13 cellular contexts compared by ENCODE assay signal in the genomic region with DNA sequence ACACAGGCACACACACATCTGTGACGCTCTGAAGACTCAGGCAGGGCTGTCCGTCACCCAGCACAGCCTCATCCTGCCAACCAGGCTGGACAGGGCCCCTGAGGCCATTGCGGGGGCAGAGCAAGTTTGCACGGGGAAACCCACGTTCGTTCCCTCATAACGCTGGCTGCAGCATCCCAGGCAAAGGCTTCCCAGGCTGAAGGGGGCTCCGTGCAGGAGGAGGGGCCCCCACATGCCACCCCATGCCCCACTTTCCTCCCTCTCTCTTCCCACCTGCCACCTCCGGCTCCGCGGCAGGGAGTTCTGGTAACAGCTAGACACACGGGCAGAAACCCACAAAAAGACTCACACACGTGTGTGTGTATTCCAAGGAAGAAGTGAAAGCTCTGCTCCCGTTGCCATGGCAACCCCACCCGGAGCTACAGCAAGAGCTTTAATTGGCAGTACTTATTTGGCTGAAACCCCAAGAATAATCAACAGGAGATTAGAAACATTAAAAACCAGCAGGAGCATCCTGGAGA.
A peak's percentile ranks its signal among the peaks of the same experiment; 100 is the strongest.
DNase-seq lines count a peak whose midpoint lies in the region; ATAC-seq and TF ChIP-seq lines count a peak whose summit lies in the region.
"Had no signal": no experiment of that assay in that cellular context is flagged by ENCODE, and none has a peak within 500 bp of the region (broad histone marks: within the 10 kb centered on the region; RNA-seq: fewer than 3 reads in every experiment).

No MANE protein-coding gene starts in this region.

- WGBS in neuronal stem cell (ENCODE audit: extremely low coverage in 2 of 2, insufficient read length in 2 of 2, insufficient replicate concordance in 1 of 2), 2 donors, result no CpG with 5 or more reads among the region's 15 CpGs

- no peak overlapping the region for H4K8ac ChIP-seq in neuronal stem cell (ENCODE audit: low read depth, low read length)

- TF ChIP-seq CTCF in Caco-2 (IDR thresholded peaks at IDR 0.05; ENCODE audit: insufficient read depth in 1 of 2, low read depth in 1 of 2, low read length in 1 of 2, severe bottlenecking in 1 of 2, unreplicated experiment in 1 of 2) (no peak), dorsolateral prefrontal cortex (IDR thresholded peaks at IDR 0.05 in 54 of 56, conservative IDR thresholded peaks at IDR 0.05 in 2 of 56; ENCODE audit: low read depth in 1 of 56, partially characterized antibody in 56 of 56) (no peak), coronary artery (IDR thresholded peaks at IDR 0.05) (no peak)

- peak overlapping the region in 7 of 59 donors; percentile 3 to 64 (median 31) for H3K27ac ChIP-seq in dorsolateral prefrontal cortex
- no peak overlapping the region for H3K27ac ChIP-seq in neuronal stem cell (replicated peaks; ENCODE audit: low read length)
- no peak overlapping the region for H3K27ac ChIP-seq in coronary artery
- H3K27ac ChIP-seq: PC-9, psoas muscle had no signal

- H2AK5ac ChIP-seq in neuronal stem cell (ENCODE audit: low read depth, low read length), result no peak overlapping the region

- peak overlapping the region; percentile 65 for H3K9ac ChIP-seq in neuronal stem cell (ENCODE audit: low read depth, low read length, poor library complexity)

- no peaks in the 10 kb centered on the region for H3K79me1 ChIP-seq in neuronal stem cell (ENCODE audit: low read depth, low read length)

- H3K9me3 Mint-ChIP-seq in Caco-2 (ENCODE audit: unreplicated experiment), result no peaks in the 10 kb centered on the region
- H3K9me3 Mint-ChIP-seq: activated naive CD8-positive, alpha-beta T cell treated with anti-CD3 and anti-CD28 coated beads, Interleukin-2, amount 10 ng/mL, durations not matched to agents 7 days and 5 days; CD8-positive, alpha-beta memory T cell had no signal

- no peak overlapping the region for H2BK15ac ChIP-seq in neuronal stem cell (ENCODE audit: low read length)

- no peak overlapping the region for H3K14ac ChIP-seq in neuronal stem cell (ENCODE audit: low read length)

- H3K23ac ChIP-seq in neuronal stem cell (ENCODE audit: low read depth, low read length, poor library complexity), result no peak overlapping the region

- no peak overlapping the region for H3K4me2 ChIP-seq in neuronal stem cell (ENCODE audit: insufficient read depth, low read length, poor library complexity, severe bottlenecking)
- H3K4me2 ChIP-seq: PC-9 had no signal

- POLR2A ChIA-PET in Caco-2 (lab: Charles Lee), result no interaction called here

- H2BK5ac ChIP-seq in neuronal stem cell (ENCODE audit: low read length), result no peak overlapping the region

- H3K27me3 Mint-ChIP-seq in Caco-2 (ENCODE audit: insufficient read depth, unreplicated experiment), result no peaks in the 10 kb centered on the region

- H3K4me1 Mint-ChIP-seq in Caco-2 (ENCODE audit: low read depth, unreplicated experiment), result peaks cover 17% of the 10 kb centered on the region

- peak overlapping the region; percentile 55 for H3K27ac Mint-ChIP-seq in Caco-2 (ENCODE audit: unreplicated experiment)
- H3K27ac Mint-ChIP-seq: activated naive CD8-positive, alpha-beta T cell treated with anti-CD3 and anti-CD28 coated beads, Interleukin-2, amount 10 ng/mL, durations not matched to agents 7 days and 5 days had no signal

- intact Hi-C loops in Caco-2 (cut with micrococcal nuclease; ENCODE audit: unreplicated experiment) (loop anchor here (1.0 to 5.0 kb wide), 2 partner anchors 123 to 235 kb away; no protein-coding TSS in a partner anchor), dorsolateral prefrontal cortex (cut with DNase I) (loop anchor here (2.0 to 10.0 kb wide), 6 partner anchors 110 to 1090 kb away; partner anchors contain the start of gene AJAP1 (in 1 of the 2))

- ATAC-seq in GM19467 (IDR thresholded peaks at IDR 0.05; ENCODE audit: unreplicated experiment) (no peak), HG03159 (IDR thresholded peaks at IDR 0.05; ENCODE audit: unreplicated experiment) (no peak)

- H3K4me3 Mint-ChIP-seq in Caco-2 (ENCODE audit: unreplicated experiment), result no peak overlapping the region
- H3K4me3 Mint-ChIP-seq: activated naive CD8-positive, alpha-beta T cell treated with anti-CD3 and anti-CD28 coated beads, Interleukin-2, amount 10 ng/mL, durations not matched to agents 7 days and 5 days had no signal

- H3K4me3 ChIP-seq in Caco-2 (ENCODE audit: low read depth, low read length) (no peak overlapping the region), dorsolateral prefrontal cortex (peak overlapping the region in 44 of 59 donors; percentile 8 to 55 (median 26)), neuronal stem cell (ENCODE audit: low read length in 2 of 2) (peak overlapping the region in 1 of 2 donors; percentile 1), coronary artery (no peak overlapping the region)
- H3K4me3 ChIP-seq: PC-9, psoas muscle had no signal

- H2BK120ac ChIP-seq in neuronal stem cell (ENCODE audit: low read depth, low read length), result no peak overlapping the region

- H3K4me1 ChIP-seq in Caco-2 (peaks cover 19% of the 10 kb centered on the region), neuronal stem cell (ENCODE audit: control insufficient read depth in 2 of 2, insufficient read depth in 1 of 2, low read depth in 1 of 2, low read length in 2 of 2) (peaks cover 6 to 16% of the 10 kb centered on the region in 2 donors)
- H3K4me1 ChIP-seq: psoas muscle had no signal

- H2BK12ac ChIP-seq in neuronal stem cell (ENCODE audit: low read length), result no peak overlapping the region

- H4K91ac ChIP-seq in neuronal stem cell (ENCODE audit: low read depth, low read length, poor library complexity), result no peak overlapping the region

- H3K27me3 ChIP-seq in Caco-2 (replicated peaks; ENCODE audit: control insufficient read depth, insufficient read depth, low read length) (no peaks in the 10 kb centered on the region), dorsolateral prefrontal cortex (peaks cover 0 to 10% (median 0%) of the 10 kb centered on the region in 45 donors), neuronal stem cell (ENCODE audit: control insufficient read depth in 3 of 3, insufficient read depth in 3 of 3, low read depth in 1 of 3, low read length in 3 of 3) (peaks cover 0 to 11% (median 0%) of the 10 kb centered on the region in 3 experiments)

- no peaks in the 10 kb centered on the region for H3K36me3 Mint-ChIP-seq in Caco-2 (ENCODE audit: insufficient read depth, unreplicated experiment)
- H3K36me3 Mint-ChIP-seq: activated naive CD8-positive, alpha-beta T cell treated with anti-CD3 and anti-CD28 coated beads, Interleukin-2, amount 10 ng/mL, durations not matched to agents 7 days and 5 days; CD8-positive, alpha-beta memory T cell had no signal

- H3K18ac ChIP-seq in neuronal stem cell (ENCODE audit: low read length), result peak overlapping the region; percentile 8

- BruUV-seq in Caco-2 (replicated peaks; lab: Mats Ljungman, UMichigan), result no TSS peak

- no peak overlapping the region for H2AFZ ChIP-seq in neuronal stem cell (ENCODE audit: low read length)
- H2AFZ ChIP-seq: PC-9 had no signal

- no peaks in the 10 kb centered on the region for H3K36me3 ChIP-seq in Caco-2 (ENCODE audit: control insufficient read depth, insufficient read depth, low read length)
- no peaks in the 10 kb centered on the region for H3K36me3 ChIP-seq in neuronal stem cell (replicated peaks in 1 of 2; ENCODE audit: control insufficient read depth in 2 of 2, insufficient read depth in 2 of 2, low read length in 2 of 2)

- H3K4ac ChIP-seq in neuronal stem cell (ENCODE audit: low read length), result no peak overlapping the region

- peak in 1 of 2 experiments; percentile 19 for DNase-seq in Caco-2
- peak; percentile 16 for DNase-seq in NCI-H1694 treated with DMSO at 0.1 percent for 48 hours (lab: John Stamatoyannopoulos, UW)
- DNase-seq in dorsolateral prefrontal cortex, result peak; percentile 42 to 93 (median 80)
- peak; percentile 45 for DNase-seq in neuronal stem cell (ENCODE audit: low spot score)
- DNase-seq in coronary artery (ENCODE audit: low spot score), result no peak
- no peak for DNase-seq in CD1c-positive myeloid dendritic cell (ENCODE audit: extremely low spot score)
- DNase-seq: T1000 had no signal

- H3K9me3 ChIP-seq in Caco-2 (no peaks in the 10 kb centered on the region), neuronal stem cell (replicated peaks in 1 of 2; ENCODE audit: control insufficient read depth in 2 of 2, insufficient read depth in 1 of 2, low read depth in 1 of 2, low read length in 2 of 2) (peaks cover 0 to 6% of the 10 kb centered on the region in 2 donors)
- H3K9me3 ChIP-seq: psoas muscle had no signal

- CTCF ChIA-PET in Caco-2 (lab: Charles Lee), result interaction anchor here (0.6 to 2.6 kb wide), 15 partner anchors 16 to 241 kb away, joined by 3 to 20 read pairs (median 4); no protein-coding TSS in a partner anchor

Comparison
In these comparisons a context has a peak if more than half of its experiments do, and no peak if none do; other contexts are left out.
1. DNase-seq: peak in NCI-H1694 treated with DMSO at 0.1 percent for 48 hours (single experiment), dorsolateral prefrontal cortex (10 of 10) and neuronal stem cell (single experiment); none in coronary artery (single experiment) and CD1c-positive myeloid dendritic cell (single experiment).
2. H3K4me3 ChIP-seq: peak in dorsolateral prefrontal cortex (44 of 59); none in Caco-2 (single experiment) and coronary artery (single experiment).